In genomic region chr19:45643024-45643926, GRCh38 we compare ENCODE assay signal across 2 cellular contexts.
TF ChIP-seq lines count a peak whose summit lies in the region.

No MANE protein-coding gene starts in this region.

TF ChIP-seq in HEK293T, 16 proteins besides CTCF, POLR2A, EP300 and RAD21:
- TF ChIP-seq TARDBP (IDR thresholded peaks at IDR 0.05) (no peak), PKNOX1 (IDR thresholded peaks at IDR 0.05) (peak; percentile 4; the same call in 1 of the 2 replicates)

TF ChIP-seq in K562, 482 proteins besides CTCF, POLR2A, EP300 and RAD21 (continues in another document):
- TF ChIP-seq FOXK1 (CRISPR knock-in tag; IDR thresholded peaks at IDR 0.05; ENCODE audit: borderline replicate concordance): no peak
- TF ChIP-seq NONO (IDR thresholded peaks at IDR 0.05; ENCODE audit: low read depth in 2 of 2, low read length in 1 of 2): no peak
- no peak for TF ChIP-seq BDP1 (IDR thresholded peaks at IDR 0.05; ENCODE audit: insufficient read depth, insufficient read length)
- TF ChIP-seq E2F1 (CRISPR knock-in tag; IDR thresholded peaks at IDR 0.05): peak; percentile 53; the same call in 1 of the 2 replicates
- no peak for TF ChIP-seq ZNF76 (CRISPR knock-in tag; IDR thresholded peaks at IDR 0.05; ENCODE audit: borderline replicate concordance)
- TF ChIP-seq ZFP91 (CRISPR knock-in tag; IDR thresholded peaks at IDR 0.05): no peak
- no peak for TF ChIP-seq OTX1 (CRISPR knock-in tag; IDR thresholded peaks at IDR 0.05)
- TF ChIP-seq ASH1L (IDR thresholded peaks at IDR 0.05; ENCODE audit: borderline replicate concordance, low read depth, partially characterized antibody): no peak
- TF ChIP-seq NR0B1 (IDR thresholded peaks at IDR 0.05; ENCODE audit: partially characterized antibody): no peak
- TF ChIP-seq STAG1 (CRISPR knock-in tag; IDR thresholded peaks at IDR 0.05; ENCODE audit: borderline replicate concordance): peak; percentile 75; the same call in 1 of the 2 replicates
- TF ChIP-seq ZNF639 (CRISPR knock-in tag; conservative IDR thresholded peaks at IDR 0.05 in 1 of 2, IDR thresholded peaks at IDR 0.05 in 1 of 2): no peak
- TF ChIP-seq MXD1 (CRISPR knock-in tag; IDR thresholded peaks at IDR 0.05; ENCODE audit: borderline replicate concordance, poor library complexity, severe bottlenecking): no peak
- TF ChIP-seq RNF219 (CRISPR knock-in tag; IDR thresholded peaks at IDR 0.05): no peak
- TF ChIP-seq FUS (optimal IDR thresholded peaks at IDR 0.05; ENCODE audit: low read depth, low read length): no peak
- no peak for TF ChIP-seq AFF1 (IDR thresholded peaks at IDR 0.05; ENCODE audit: low read depth in 1 of 2, partially characterized antibody in 2 of 2)
- no peak for TF ChIP-seq C11orf30 (IDR thresholded peaks at IDR 0.05; ENCODE audit: low read depth)
- TF ChIP-seq SAFB (IDR thresholded peaks at IDR 0.05; ENCODE audit: borderline replicate concordance, low read depth, low read length): no peak
- TF ChIP-seq ZNF644 (tag; IDR thresholded peaks at IDR 0.05; ENCODE audit: low read depth): no peak
- TF ChIP-seq HOMEZ (CRISPR knock-in tag; IDR thresholded peaks at IDR 0.05): no peak
- no peak for TF ChIP-seq ZBTB43 (CRISPR knock-in tag; IDR thresholded peaks at IDR 0.05)
- no peak for TF ChIP-seq XRCC4 (IDR thresholded peaks at IDR 0.05; ENCODE audit: extremely low read depth, insufficient read depth, insufficient read length)
- TF ChIP-seq XRCC5 (IDR thresholded peaks at IDR 0.05; ENCODE audit: low read depth, low read length): peak; percentile 71; the same call in 1 of the 2 replicates
- TF ChIP-seq PHB2 (IDR thresholded peaks at IDR 0.05; ENCODE audit: low read depth): no peak
- TF ChIP-seq ATF3 (IDR thresholded peaks at IDR 0.05): no peak
- TF ChIP-seq ATF3 (CRISPR knock-in tag; conservative IDR thresholded peaks at IDR 0.05): no peak
- TF ChIP-seq NR2C2 (CRISPR knock-in tag; IDR thresholded peaks at IDR 0.05): no peak
- TF ChIP-seq NR2C2 (tag; IDR thresholded peaks at IDR 0.05): no peak; the same call in 1 of the 2 replicates
- no peak for TF ChIP-seq ZFP30 (CRISPR knock-in tag; IDR thresholded peaks at IDR 0.05; ENCODE audit: borderline replicate concordance)
- TF ChIP-seq POLR2AphosphoS5 (IDR thresholded peaks at IDR 0.05; ENCODE audit: control insufficient read depth, insufficient read depth, low read depth, low read length): no peak
- TF ChIP-seq ZNF217 (CRISPR knock-in tag; IDR thresholded peaks at IDR 0.05): no peak
- TF ChIP-seq TFAP4 (CRISPR knock-in tag; IDR thresholded peaks at IDR 0.05; ENCODE audit: borderline replicate concordance): peak; percentile 91
- TF ChIP-seq HDAC6 (IDR thresholded peaks at IDR 0.05; ENCODE audit: low read depth, low read length): no peak
- no peak for TF ChIP-seq TRIM24 (IDR thresholded peaks at IDR 0.05)
- TF ChIP-seq FOXM1 (IDR thresholded peaks at IDR 0.05; ENCODE audit: low read depth): no peak
- no peak for TF ChIP-seq FOXM1 (CRISPR knock-in tag; IDR thresholded peaks at IDR 0.05; ENCODE audit: low read depth)
- no peak for TF ChIP-seq ARHGAP35 (IDR thresholded peaks at IDR 0.05; ENCODE audit: partially characterized antibody)
- no peak for TF ChIP-seq MYBL2 (IDR thresholded peaks at IDR 0.05; ENCODE audit: low read depth)
- no peak for TF ChIP-seq MYBL2 (CRISPR knock-in tag; IDR thresholded peaks at IDR 0.05; ENCODE audit: borderline replicate concordance)
- no peak for TF ChIP-seq HBP1 (CRISPR knock-in tag; IDR thresholded peaks at IDR 0.05)
- no peak for TF ChIP-seq NR3C1 (CRISPR knock-in tag; IDR thresholded peaks at IDR 0.05)
- no peak; the same call in 1 of the 2 replicates for TF ChIP-seq LCOR (CRISPR knock-in tag; IDR thresholded peaks at IDR 0.05)
- no peak for TF ChIP-seq ZBTB17 (CRISPR knock-in tag; IDR thresholded peaks at IDR 0.05)
